8 cellular contexts compared by ENCODE assay signal in the genomic region with DNA sequence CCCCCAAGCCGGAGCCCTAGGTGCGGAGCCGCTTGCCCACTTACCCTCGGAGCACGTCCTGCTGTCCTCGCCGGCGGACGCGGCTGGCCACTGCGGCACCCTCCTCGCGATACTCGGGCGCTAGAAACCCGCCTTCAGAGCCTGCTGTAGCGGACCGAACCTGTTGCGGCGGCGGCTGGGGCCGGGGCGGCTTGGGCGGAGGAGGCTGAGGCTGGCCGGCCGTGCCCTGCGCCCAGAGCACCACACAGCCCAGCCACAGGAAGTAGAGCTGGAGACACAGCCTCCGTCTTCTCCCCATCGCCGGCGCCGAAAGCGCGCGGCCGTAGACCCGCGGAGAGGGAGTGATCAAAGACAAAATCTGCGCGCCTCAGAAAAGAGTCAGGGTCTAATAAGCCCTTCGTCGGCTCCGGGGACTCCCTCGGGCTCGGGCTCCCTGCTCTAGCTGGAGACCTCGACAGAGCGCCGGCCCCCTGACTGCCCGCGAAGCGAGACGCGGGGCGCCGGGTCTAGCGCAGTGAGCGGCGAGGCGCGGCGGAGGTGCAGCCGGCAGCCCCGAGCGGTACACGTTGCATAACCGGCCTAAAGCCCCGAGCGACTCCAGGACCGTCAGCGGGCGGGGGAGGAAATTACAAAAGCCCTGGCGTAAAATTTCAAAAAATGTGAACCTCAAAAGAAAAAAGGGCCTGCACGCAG. TPM values are rescaled to one million over a fixed set of nuclear protein-coding genes. Genes with fewer than 3 reads are reported as not detected.
A peak's percentile ranks its signal among the peaks of the same experiment; 100 is the strongest.
DNase-seq lines count a peak whose midpoint lies in the region; ATAC-seq and TF ChIP-seq lines count a peak whose summit lies in the region.

No MANE protein-coding gene starts in this region.

- DNase-seq in GM23338 (ENCODE audit: low spot score): peak; percentile 60
- DNase-seq in PC-3: peak; percentile 27
- peak; percentile 64 for DNase-seq in fibroblast of lung (ENCODE audit: low read depth in 2 of 2)
- no peak for DNase-seq in activated CD4-positive, alpha-beta T cell treated with anti-CD3 and anti-CD28 coated beads, Interleukin-2, amount 10 ng/mL, durations not matched to agents 7 days and 5 days
- DNase-seq in activated naive CD4-positive, alpha-beta T cell (lab: John Stamatoyannopoulos, UW): no peak

- no peaks in the 10 kb centered on the region for H3K36me3 ChIP-seq in GM23338 (ENCODE audit: insufficient read depth)
- no peaks in the 10 kb centered on the region; the same call in 1 of the 2 replicates for H3K36me3 ChIP-seq in PC-3 (ENCODE audit: low read depth, low read length)
- H3K36me3 ChIP-seq in fibroblast of lung (ENCODE audit: control insufficient read depth, insufficient read depth, low read length): no peaks in the 10 kb centered on the region
- no peaks in the 10 kb centered on the region for H3K36me3 ChIP-seq in neural cell (ENCODE audit: insufficient read depth, low read length)

- H4K20me1 ChIP-seq in GM23338 (replicated peaks; ENCODE audit: insufficient read depth) (no peaks in the 10 kb centered on the region), PC-3 (ENCODE audit: low read length) (no peaks in the 10 kb centered on the region), fibroblast of lung (ENCODE audit: control insufficient read depth, extremely low read depth, insufficient read depth, low read length) (no peaks in the 10 kb centered on the region), neural cell (ENCODE audit: insufficient read depth) (no peaks in the 10 kb centered on the region)

- H3K4me1 ChIP-seq in GM23338 (ENCODE audit: insufficient read depth): peaks cover 12% of the 10 kb centered on the region
- H3K4me1 ChIP-seq in PC-3 (ENCODE audit: insufficient read depth, low read length): peaks cover 22% of the 10 kb centered on the region
- no peaks in the 10 kb centered on the region for H3K4me1 ChIP-seq in fibroblast of lung (ENCODE audit: control insufficient read depth, extremely low read depth, insufficient read depth, low read length)

- peaks cover 7% of the 10 kb centered on the region; the same call in 2 of the 3 replicates for H3K36me3 Mint-ChIP-seq in GM23338 (ENCODE audit: low read depth)
- H3K36me3 Mint-ChIP-seq in activated CD4-positive, alpha-beta T cell treated with anti-CD3 and anti-CD28 coated beads, Interleukin-2, amount 10 ng/mL, durations not matched to agents 7 days and 5 days (ENCODE audit: low read depth): no peaks in the 10 kb centered on the region

- no peak for TF ChIP-seq RAD21 in neural cell (conservative IDR thresholded peaks at IDR 0.05)

- H3K27me3 Mint-ChIP-seq in GM23338 (ENCODE audit: insufficient read depth, low read depth, poor library complexity): peaks cover 23% of the 10 kb centered on the region
- peaks cover 47% of the 10 kb centered on the region for H3K27me3 Mint-ChIP-seq in activated CD4-positive, alpha-beta T cell treated with anti-CD3 and anti-CD28 coated beads, Interleukin-2, amount 10 ng/mL, durations not matched to agents 7 days and 5 days

- H3K4me3 ChIP-seq in GM23338 (peak overlapping the region; percentile 79), PC-3 (ENCODE audit: low read length) (peak overlapping the region; percentile 92), fibroblast of lung (replicated peaks in 1 of 4; ENCODE audit: control extremely low read depth in 1 of 4, insufficient read depth in 1 of 4, low read depth in 3 of 4, low read length in 4 of 4) (peak overlapping the region; percentile 59 to 72 (median 68)), neural cell (ENCODE audit: low read length) (peak overlapping the region; percentile 85)

- intact Hi-C loops in PC-3 (cut with micrococcal nuclease): loop anchor here (5.0 kb wide), 2 partner anchors 200 to 305 kb away; no protein-coding TSS in a partner anchor

- H3K4me2 ChIP-seq in GM23338 (peak overlapping the region; percentile 98), PC-3 (ENCODE audit: low read length) (peak overlapping the region; percentile 94), fibroblast of lung (ENCODE audit: extremely low read depth, insufficient read depth, low read length) (peak overlapping the region; percentile 73), neural cell (ENCODE audit: low read length) (peak overlapping the region; percentile 41)

- H3K79me2 ChIP-seq in GM23338 (replicated peaks; ENCODE audit: insufficient read depth) (no peaks in the 10 kb centered on the region), PC-3 (ENCODE audit: low read length) (peaks cover 30% of the 10 kb centered on the region), fibroblast of lung (ENCODE audit: control insufficient read depth, insufficient read depth, low read length) (no peaks in the 10 kb centered on the region), neural cell (replicated peaks; ENCODE audit: insufficient read depth, low read length) (no peaks in the 10 kb centered on the region)

- H3K27me3 ChIP-seq in GM23338 (ENCODE audit: insufficient read depth) (peaks cover 68% of the 10 kb centered on the region), PC-3 (ENCODE audit: low read length) (no peaks in the 10 kb centered on the region), fibroblast of lung (ENCODE audit: control insufficient read depth, insufficient read depth, low read length) (no peaks in the 10 kb centered on the region), neural cell (ENCODE audit: insufficient read depth, low read depth, low read length) (peaks cover 44% of the 10 kb centered on the region)

- no peaks in the 10 kb centered on the region for H3K9me3 Mint-ChIP-seq in GM23338
- H3K9me3 Mint-ChIP-seq in activated CD4-positive, alpha-beta T cell treated with anti-CD3 and anti-CD28 coated beads, Interleukin-2, amount 10 ng/mL, durations not matched to agents 7 days and 5 days: no peaks in the 10 kb centered on the region

- POLR2A ChIA-PET in PC-3 (lab: Charles Lee; ENCODE audit: unreplicated experiment): interaction anchor here (0.6 kb wide), 1 partner anchor 42 kb away, joined by 4 read pairs; no protein-coding TSS in a partner anchor
- POLR2A ChIA-PET in activated CD4-positive, alpha-beta T cell treated with anti-CD3 and anti-CD28 coated beads, Interleukin-2, amount 10 ng/mL, durations not matched to agents 7 days and 5 days (lab: Charles Lee): no interaction called here

- ATAC-seq in GM23338 (peak; percentile 48), PC-3 (peak; percentile 41), GM21367 (IDR thresholded peaks at IDR 0.05; ENCODE audit: unreplicated experiment) (no peak), GM18861 (IDR thresholded peaks at IDR 0.05; ENCODE audit: unreplicated experiment) (no peak)

- CTCF ChIA-PET in PC-3 (lab: Charles Lee): interaction anchor here (0.6 kb wide), 1 partner anchor 42 kb away, joined by 3 read pairs; no protein-coding TSS in a partner anchor
- CTCF ChIA-PET in activated CD4-positive, alpha-beta T cell treated with anti-CD3 and anti-CD28 coated beads, Interleukin-2, amount 10 ng/mL, durations not matched to agents 7 days and 5 days (lab: Charles Lee): no interaction called here

- H3K27ac ChIP-seq in GM23338 (ENCODE audit: low read depth) (no peak overlapping the region), PC-3 (ENCODE audit: low read length) (no peak overlapping the region), fibroblast of lung (ENCODE audit: insufficient read depth, low read length) (no peak overlapping the region), neural cell (ENCODE audit: low read length) (no peak overlapping the region)

- no peak for TF ChIP-seq CTCF in GM23338 (conservative IDR thresholded peaks at IDR 0.05; ENCODE audit: low read depth in 2 of 2)
- TF ChIP-seq CTCF in PC-3 (conservative IDR thresholded peaks at IDR 0.05; ENCODE audit: low read depth, low read length): no peak
- no peak for TF ChIP-seq CTCF in fibroblast of lung (conservative IDR thresholded peaks at IDR 0.05 in 1 of 2, IDR thresholded peaks at IDR 0.05 in 1 of 2; ENCODE audit: low read depth in 1 of 2, low read length in 2 of 2)
- no peak for TF ChIP-seq CTCF in neural cell (IDR thresholded peaks at IDR 0.05; ENCODE audit: poor library complexity, severe bottlenecking)

- peak overlapping the region; percentile 98 for H2AFZ ChIP-seq in GM23338
- peak overlapping the region; percentile 98 for H2AFZ ChIP-seq in PC-3 (ENCODE audit: low read length)
- peak overlapping the region; percentile 49 for H2AFZ ChIP-seq in fibroblast of lung (ENCODE audit: low read length)
- H2AFZ ChIP-seq in neural cell (ENCODE audit: low read depth, low read length): peak overlapping the region; percentile 68

- H3K9ac ChIP-seq in PC-3 (ENCODE audit: low read length) (peak overlapping the region; percentile 70), fibroblast of lung (ENCODE audit: insufficient read depth, low read length) (peak overlapping the region; percentile 49), neural cell (ENCODE audit: low read length) (peak overlapping the region; percentile 54)

- no peak for TF ChIP-seq EP300 in neural cell (conservative IDR thresholded peaks at IDR 0.05; ENCODE audit: poor library complexity, severe bottlenecking)

- H3K4me3 Mint-ChIP-seq in GM23338: peak overlapping the region; percentile 72
- H3K4me3 Mint-ChIP-seq in activated CD4-positive, alpha-beta T cell treated with anti-CD3 and anti-CD28 coated beads, Interleukin-2, amount 10 ng/mL, durations not matched to agents 7 days and 5 days: no peak overlapping the region

- no TSS peak for BruUV-seq in PC-3 (replicated peaks; lab: Mats Ljungman, UMichigan)

- no peaks in the 10 kb centered on the region for H3K9me2 ChIP-seq in GM23338 (ENCODE audit: insufficient read depth)
- no peaks in the 10 kb centered on the region for H3K9me2 ChIP-seq in PC-3 (replicated peaks; ENCODE audit: low read length)
- H3K9me2 ChIP-seq in neural cell (ENCODE audit: insufficient read depth, low read length): no peaks in the 10 kb centered on the region

- peaks cover 8% of the 10 kb centered on the region; the same call in 2 of the 3 replicates for H3K4me1 Mint-ChIP-seq in GM23338
- H3K4me1 Mint-ChIP-seq in activated CD4-positive, alpha-beta T cell treated with anti-CD3 and anti-CD28 coated beads, Interleukin-2, amount 10 ng/mL, durations not matched to agents 7 days and 5 days: no peaks in the 10 kb centered on the region

- H3K9me3 ChIP-seq in PC-3 (ENCODE audit: low read length) (no peaks in the 10 kb centered on the region), fibroblast of lung (ENCODE audit: control insufficient read depth, insufficient read depth, low read depth, low read length) (no peaks in the 10 kb centered on the region), neural cell (ENCODE audit: low read length) (no peaks in the 10 kb centered on the region)

- no peaks in the 10 kb centered on the region for H3F3A ChIP-seq in GM23338 (replicated peaks; ENCODE audit: low read depth)
- H3F3A ChIP-seq in PC-3 (ENCODE audit: low read length, unreplicated experiment): no peaks in the 10 kb centered on the region
- no peaks in the 10 kb centered on the region for H3F3A ChIP-seq in neural cell (ENCODE audit: insufficient read depth, low read length, poor library complexity, severe bottlenecking)

- H3K27ac Mint-ChIP-seq in GM23338: no peak overlapping the region; the same call in 1 of the 2 replicates
- no peak overlapping the region for H3K27ac Mint-ChIP-seq in activated CD4-positive, alpha-beta T cell treated with anti-CD3 and anti-CD28 coated beads, Interleukin-2, amount 10 ng/mL, durations not matched to agents 7 days and 5 days

RNA-seq across cellular contexts. Expression of a gene that starts 0.6 kb away (rescaled TPM):
- total RNA-seq in GM23338 (2014; rRNA removed; shearing (Covaris generic)): 13.6 and 18.4 TPM in 2 replicates
- 2.6 and 2.8 TPM in 2 replicates for polyA plus RNA-seq in GM23338 (2016; fragmentation: Nextera tagmentation; extraction: Ambion mirVana)
- total RNA-seq in PC-3 (2014; rRNA removed): 45.2 and 51.8 TPM in 2 replicates
- total RNA-seq in fibroblast of lung: 9.0 and 80.1 TPM in 2 replicates
- polyA plus RNA-seq in fibroblast of lung: 22.1 and 43.1 TPM in 2 replicates
- polyA plus RNA-seq in fibroblast of lung (2012): 18.1 and 47.6 TPM in 2 replicates
- 42.5 and 191 TPM in 2 replicates for polyA minus RNA-seq in fibroblast of lung (ENCODE audit: low replicate concordance)
- polyA plus RNA-seq in neural cell: 1.6 and 2.3 TPM in 2 replicates
- polyA minus RNA-seq in neural cell: 3.4 and 4.6 TPM in 2 replicates
- not detected for total RNA-seq in activated CD4-positive, alpha-beta T cell treated with anti-CD3 and anti-CD28 coated beads, Interleukin-2, amount 10 ng/mL, durations not matched to agents 7 days and 5 days

Comparison
In these comparisons a context has a peak if more than half of its experiments do, and no peak if none do; other contexts are left out.
1. ATAC-seq: peak in GM23338 (single experiment) and PC-3 (single experiment); none in GM21367 (single experiment) and GM18861 (single experiment).
2. DNase-seq: peak in GM23338 (single experiment), PC-3 (single experiment) and fibroblast of lung (2 of 2); none in activated CD4-positive, alpha-beta T cell treated with anti-CD3 and anti-CD28 coated beads, Interleukin-2, amount 10 ng/mL, durations not matched to agents 7 days and 5 days (single experiment) and activated naive CD4-positive, alpha-beta T cell (0 of 4).
3. H3K4me2 ChIP-seq: peak in every context shown above with its lines; median percentile 98 in GM23338; 94 in PC-3; 73 in fibroblast of lung; 41 in neural cell.
4. Peak in every context shown above with its lines, with median percentiles within 50 percentile points of each other: H2AFZ ChIP-seq, H3K4me3 ChIP-seq and H3K9ac ChIP-seq.